Comparison of ENCODE assay signal across 8 cellular contexts in genomic region chr1:153627797-153628626, GRCh38. TPM values are rescaled to one million over a fixed set of nuclear protein-coding genes. Genes with fewer than 3 reads are reported as not detected.
DNase-seq lines count a peak whose midpoint lies in the region; ATAC-seq, FAIRE-seq and TF ChIP-seq lines count a peak whose summit lies in the region.

Gene S100A1 (plus strand): TSS chr1:153628434. CDS start chr1:153630522, 2,088 bp downstream.

- H3K9me1 ChIP-seq in endothelial cell of umbilical vein (replicated peaks; ENCODE audit: control insufficient read depth, extremely low read depth, insufficient read depth, low read length): no peaks in the 10 kb centered on the region

- no peak for ATAC-seq in HG02852 (IDR thresholded peaks at IDR 0.05; ENCODE audit: unreplicated experiment)

- TF ChIP-seq POLR2A in endothelial cell of umbilical vein (IDR thresholded peaks at IDR 0.05; ENCODE audit: low read depth, low read length): no peak

- intact Hi-C loops in endothelial cell of umbilical vein (cut with micrococcal nuclease): loop anchor here (1.0 kb wide), 5 partner anchors 19 to 117 kb away; no protein-coding TSS in a partner anchor

- H3K4me3 ChIP-seq in endothelial cell of umbilical vein (replicated peaks in 1 of 3; ENCODE audit: insufficient read depth in 1 of 3, low read depth in 1 of 3, low read length in 3 of 3) (peak within 1 kb of the TSS; percentile 57 to 74 (median 62)), urinary bladder (ENCODE audit: low read depth, low read length) (peak within 1 kb of the TSS; percentile 47)

- dilution Hi-C loops in endothelial cell of umbilical vein (cut with MboI; ENCODE audit: extremely low pct_ligation_motif_present, low sequenced_read_pairs): no loop called here

- CTCF ChIA-PET in endothelial cell of umbilical vein (lab: Charles Lee): interaction anchor here (0.8 to 7.8 kb wide), 35 partner anchors 10 to 145 kb away, joined by 3 to 145 read pairs (median 5); partner anchors contain the start of genes S100A14, S100A16, S100A6 and SNAPIN

- H3K4me2 ChIP-seq in endothelial cell of umbilical vein (ENCODE audit: insufficient read depth, low read length): peak within 1 kb of the TSS; percentile 93

- DNase-seq in activated effector memory CD4-positive, alpha-beta T cell treated with anti-CD3 and anti-CD28 coated beads, Interleukin-2, amount 50 U/mL, for 16 hours: peak; percentile 52
- no peak for DNase-seq in activated effector memory CD4-positive, alpha-beta T cell treated with Interleukin-2 at 50 U/mL for 16 hours
- no peak for DNase-seq in endothelial cell of umbilical vein (ENCODE audit: low read depth, low spot score)
- peak; percentile 78 for DNase-seq in midbrain (lab: John Stamatoyannopoulos, UW)
- no peak for DNase-seq in GM20000 (ENCODE audit: low spot score)
- no peak for DNase-seq in 8988T

- TF ChIP-seq CTCF in endothelial cell of umbilical vein (IDR thresholded peaks at IDR 0.05; ENCODE audit: extremely low read depth in 1 of 2, insufficient read depth in 1 of 2, low read depth in 1 of 2, low read length in 2 of 2) (no peak), GM20000 (IDR thresholded peaks at IDR 0.05; ENCODE audit: extremely low read depth, missing control alignments) (no peak)

- FAIRE-seq in endothelial cell of umbilical vein (lab: Jason Lieb, UNC): no peak

- peak within 1 kb of the TSS; percentile 86 for H3K9ac ChIP-seq in endothelial cell of umbilical vein (replicated peaks; ENCODE audit: extremely low read depth, insufficient read depth, low read length)

- 81% methylated on average over 8 of the region's 8 CpGs for WGBS in urinary bladder

- H3K27ac ChIP-seq in endothelial cell of umbilical vein (ENCODE audit: insufficient read depth, low read depth, low read length): peak within 1 kb of the TSS; percentile 81
- H3K27ac ChIP-seq in urinary bladder (ENCODE audit: low read depth): peak within 1 kb of the TSS; percentile 90

- H3K27me3 ChIP-seq in endothelial cell of umbilical vein (ENCODE audit: control insufficient read depth in 2 of 2, insufficient read depth in 2 of 2, low read length in 2 of 2): no peaks in the 10 kb centered on the region

- no TSS peak for BruUV-seq in endothelial cell of umbilical vein (replicated peaks; lab: Mats Ljungman, UMichigan)

- H4K20me1 ChIP-seq in endothelial cell of umbilical vein (replicated peaks; ENCODE audit: control insufficient read depth, extremely low read depth, insufficient read depth, low read length): no peaks in the 10 kb centered on the region

- H3K9me3 ChIP-seq in endothelial cell of umbilical vein (replicated peaks; ENCODE audit: control insufficient read depth, insufficient read depth, low read length): no peaks in the 10 kb centered on the region

- H2AFZ ChIP-seq in endothelial cell of umbilical vein (ENCODE audit: low read depth, low read length): peak within 1 kb of the TSS; percentile 55

- no peaks in the 10 kb centered on the region for H3K36me3 ChIP-seq in endothelial cell of umbilical vein (ENCODE audit: control insufficient read depth in 2 of 2, extremely low read depth in 1 of 2, insufficient read depth in 2 of 2, low read length in 2 of 2)
- H3K36me3 ChIP-seq in urinary bladder (ENCODE audit: insufficient read depth): no peaks in the 10 kb centered on the region

- POLR2A ChIA-PET in endothelial cell of umbilical vein (lab: Charles Lee): interaction anchor here (0.6 to 3.6 kb wide), 21 partner anchors 10 to 337 kb away, joined by 3 to 43 read pairs (median 5); partner anchors contain the start of genes ILF2, S100A14 and S100A16

- peaks cover 14% of the 10 kb centered on the region for H3K4me1 ChIP-seq in endothelial cell of umbilical vein (ENCODE audit: control insufficient read depth, extremely low read depth, insufficient read depth, low read length)
- H3K4me1 ChIP-seq in urinary bladder (ENCODE audit: insufficient read depth): peaks cover 2% of the 10 kb centered on the region

- peaks cover 28% of the 10 kb centered on the region for H3K79me2 ChIP-seq in endothelial cell of umbilical vein (ENCODE audit: control insufficient read depth, insufficient read depth, low read length)

TF ChIP-seq in endothelial cell of umbilical vein, 7 proteins besides CTCF, POLR2A, EP300 and RAD21:
- TF ChIP-seq POLR2AphosphoS5 (IDR thresholded peaks at IDR 0.05; ENCODE audit: insufficient read depth, low read depth, low read length) (no peak), EZH2 (IDR thresholded peaks at IDR 0.05; ENCODE audit: borderline replicate concordance, low read depth, low read length, severe bottlenecking) (no peak), JUN (IDR thresholded peaks at IDR 0.05; ENCODE audit: borderline replicate concordance, insufficient read depth, insufficient read length, low read depth) (no peak), MAX (IDR thresholded peaks at IDR 0.05; ENCODE audit: insufficient read depth, insufficient read length) (no peak), GATA2 (IDR thresholded peaks at IDR 0.05; ENCODE audit: insufficient read depth, insufficient read length, low read depth, low read length) (no peak), MYC (IDR thresholded peaks at IDR 0.05; ENCODE audit: low read depth, low read length) (no peak)
TF ChIP-seq in endothelial cell of umbilical vein: peak in this region for 0.

RNA-seq across cellular contexts. Expression of gene S100A1, which starts in this region (rescaled TPM):
- not detected in 2 replicates for total RNA-seq in endothelial cell of umbilical vein
- not detected in 2 replicates for polyA plus RNA-seq in endothelial cell of umbilical vein
- polyA plus RNA-seq in endothelial cell of umbilical vein (2011; cell fraction: cytosol; rRNA removed): not detected in 2 replicates
- polyA plus RNA-seq in endothelial cell of umbilical vein (2011; cell fraction: nucleus; rRNA removed): not detected in 2 replicates
- polyA plus RNA-seq in endothelial cell of umbilical vein (2012): 0.66 and 1.1 TPM in 2 replicates
- polyA minus RNA-seq in endothelial cell of umbilical vein: 0.58 TPM in 1 of 2 replicates, not detected in the other
- polyA minus RNA-seq in endothelial cell of umbilical vein (2011; cell fraction: cytosol; rRNA and poly(A)+ RNA removed): 1.3 TPM
- polyA minus RNA-seq in endothelial cell of umbilical vein (2011; cell fraction: nucleus; rRNA and poly(A)+ RNA removed): not detected in 2 replicates
- not detected for total RNA-seq in urinary bladder
- 3.0 TPM for polyA plus RNA-seq in urinary bladder

Comparison
In these comparisons a context has a peak if more than half of its experiments do, and no peak if none do; other contexts are left out.
1. DNase-seq: peak in activated effector memory CD4-positive, alpha-beta T cell treated with anti-CD3 and anti-CD28 coated beads, Interleukin-2, amount 50 U/mL, for 16 hours (single experiment) and midbrain (single experiment); none in activated effector memory CD4-positive, alpha-beta T cell treated with Interleukin-2 at 50 U/mL for 16 hours (single experiment), endothelial cell of umbilical vein (single experiment), GM20000 (single experiment) and 8988T (single experiment).